Comparison of ENCODE assay signal across 1 cellular context in genomic region chr14:50116221-50116956, GRCh38.
TF ChIP-seq lines count a peak whose summit lies in the region.

VCPKMT (minus strand) TSS chr14:50116572; CDS start chr14:50116552, 20 bp downstream.

TF ChIP-seq in K562, 482 proteins besides CTCF, POLR2A, EP300 and RAD21 (continued from another document):
- no peak for TF ChIP-seq CLOCK (CRISPR knock-in tag; IDR thresholded peaks at IDR 0.05; ENCODE audit: borderline replicate concordance)
- TF ChIP-seq NFIX (CRISPR knock-in tag; IDR thresholded peaks at IDR 0.05; ENCODE audit: low read depth), result no peak
- no peak for TF ChIP-seq FOXA1 (IDR thresholded peaks at IDR 0.05; ENCODE audit: borderline replicate concordance)
- no peak for TF ChIP-seq TFE3 (CRISPR knock-in tag; IDR thresholded peaks at IDR 0.05)
- no peak for TF ChIP-seq BCOR (IDR thresholded peaks at IDR 0.05)
- TF ChIP-seq ZNF263 (CRISPR knock-in tag; IDR thresholded peaks at IDR 0.05; ENCODE audit: borderline replicate concordance), result peak; percentile 32; the same call in 1 of the 2 replicates
